ENCODE assay signal across 8 cellular contexts in the genomic region with DNA sequence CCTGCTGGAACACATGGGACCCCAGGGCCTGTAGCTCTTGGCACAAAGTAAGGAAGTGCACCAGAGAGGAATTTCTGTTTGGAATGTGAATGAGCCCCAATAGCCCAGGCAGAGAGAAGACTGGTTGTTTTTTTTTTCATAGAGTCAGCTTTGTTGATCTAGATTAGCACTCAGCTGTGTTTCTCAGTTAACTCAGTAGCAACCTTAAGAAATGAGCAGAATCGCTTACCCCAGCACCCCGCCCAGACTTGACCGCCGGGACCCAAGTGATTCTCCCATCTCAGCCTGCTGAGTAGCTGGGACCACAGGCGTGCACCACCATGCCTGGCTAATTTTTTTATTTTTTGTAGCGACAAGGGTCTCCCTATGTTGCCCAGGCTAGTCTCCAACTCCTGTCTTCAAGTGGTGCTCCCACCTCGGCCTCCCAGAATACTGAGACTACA. TPM values are rescaled to one million over a fixed set of nuclear protein-coding genes. Genes with fewer than 3 reads are reported as not detected.
A peak's percentile ranks its signal among the peaks of the same experiment; 100 is the strongest.
DNase-seq lines count a peak whose midpoint lies in the region; ATAC-seq, FAIRE-seq and TF ChIP-seq lines count a peak whose summit lies in the region.

No MANE protein-coding gene starts in this region.

- in situ Hi-C loops in GM12878 (cut with MboI): no loop called here

- FAIRE-seq in GM12878 (lab: Jason Lieb, UNC): no peak

- H3K9ac ChIP-seq in GM12878 (ENCODE audit: control insufficient read depth, insufficient read depth, low read length): peak overlapping the region; percentile 99

- CTCF ChIA-PET in GM12878 (lab: Yijun Ruan, JAX): interaction anchor here (0.6 to 7.4 kb wide), 12 partner anchors 9 to 370 kb away, joined by 3 to 88 read pairs (median 4); a partner anchor contains a TSS

- H3K36me3 ChIP-seq in GM12878 (ENCODE audit: control insufficient read depth in 2 of 2, insufficient read depth in 2 of 2, low read length in 1 of 2): peaks cover 0 to 8% of the 10 kb centered on the region in 2 experiments; a peak in 1 of 4 replicates
- peaks cover 0 to 8% (median 0%) of the 10 kb centered on the region in 4 donors for H3K36me3 ChIP-seq in right lobe of liver

- TF ChIP-seq CTCF in AG10803 (conservative IDR thresholded peaks at IDR 0.05; ENCODE audit: low read length): no peak
- TF ChIP-seq CTCF in GM12878 (IDR thresholded peaks at IDR 0.05 in 2 of 3, conservative IDR thresholded peaks at IDR 0.05 in 1 of 3; ENCODE audit: control insufficient read depth in 2 of 3, extremely low read depth in 1 of 3, insufficient read depth in 1 of 3, low read depth in 3 of 3, low read length in 3 of 3): no peak
- no peak for TF ChIP-seq CTCF in right lobe of liver (IDR thresholded peaks at IDR 0.05)

- POLR2A ChIA-PET in GM12878 (lab: Charles Lee): interaction anchor here (0.8 to 3.0 kb wide), 6 partner anchors 11 to 290 kb away, joined by 4 to 38 read pairs (median 5); a partner anchor contains a TSS

- H4K20me1 ChIP-seq in GM12878 (ENCODE audit: control insufficient read depth, insufficient read depth): no peaks in the 10 kb centered on the region

- intact Hi-C loops in GM12878 (cut with micrococcal nuclease; ENCODE audit: unreplicated experiment): no loop called here
- intact Hi-C loops in right lobe of liver (cut with DNase I): no loop called here

- SMC1A ChIA-PET in GM12878 (lab: Charles Lee; ENCODE audit: uncharacterized antibody, unreplicated experiment): interaction anchor here (0.8 to 5.5 kb wide), 9 partner anchors 9 to 289 kb away, joined by 3 to 41 read pairs (median 5); a partner anchor contains a TSS

- no peaks in the 10 kb centered on the region for H3K27me3 ChIP-seq in GM12878 (replicated peaks in 1 of 2; ENCODE audit: control insufficient read depth in 2 of 2, insufficient read depth in 2 of 2, low read length in 1 of 2)
- no peaks in the 10 kb centered on the region for H3K27me3 ChIP-seq in right lobe of liver

- BruUV-seq in GM12878 (replicated peaks; lab: Mats Ljungman, UMichigan): no TSS peak

- peak overlapping the region; percentile 98 for H3K27ac ChIP-seq in GM12878 (ENCODE audit: control insufficient read depth, insufficient read depth)
- H3K27ac ChIP-seq in right lobe of liver: peak overlapping the region in 2 of 3 donors; percentile 97 to 99

- RAD21 ChIA-PET in GM12878 (lab: Charles Lee; ENCODE audit: unreplicated experiment): interaction anchor here (0.8 to 5.3 kb wide), 11 partner anchors 9 to 34 kb away, joined by 3 to 31 read pairs (median 5); no protein-coding TSS in a partner anchor

- no peak for ATAC-seq in GM12878
- ATAC-seq in right lobe of liver: no peak
- ATAC-seq in HG02763 (IDR thresholded peaks at IDR 0.05; ENCODE audit: unreplicated experiment): no peak

- DNase-seq in AG10803 (ENCODE audit: low read depth) (peak; percentile 80), HS-27A (ENCODE audit: low read depth) (peak; percentile 63), GM12878 (ENCODE audit: low read depth, low spot score) (no peak), right lobe of liver (no peak), SHP77 treated with DMSO at 0.1 percent for 48 hours (lab: John Stamatoyannopoulos, UW) (no peak), T-helper 9 cell (no peak)
- no peak for DNase-seq in activated naive CD4-positive, alpha-beta T cell (lab: John Stamatoyannopoulos, UW)

- no peak for TF ChIP-seq EP300 in GM12878 (IDR thresholded peaks at IDR 0.05; ENCODE audit: borderline replicate concordance in 1 of 2, control insufficient read depth in 1 of 2, low read depth in 2 of 2, low read length in 2 of 2)

- H2AFZ ChIP-seq in GM12878 (ENCODE audit: control insufficient read depth, low read depth, low read length): no peak overlapping the region

- TF ChIP-seq POLR2A in GM12878 (IDR thresholded peaks at IDR 0.05; ENCODE audit: low read depth, low read length) (no peak), right lobe of liver (IDR thresholded peaks at IDR 0.05) (no peak)

- H3K9me3 ChIP-seq in GM12878 (replicated peaks; ENCODE audit: control insufficient read depth, insufficient read depth, low read length): no peaks in the 10 kb centered on the region
- H3K9me3 ChIP-seq in right lobe of liver: no peaks in the 10 kb centered on the region

- H3K4me1 ChIP-seq in GM12878 (ENCODE audit: control insufficient read depth, insufficient read depth, low read length): no peaks in the 10 kb centered on the region; the same call in 1 of the 2 replicates
- peaks cover 0 to 28% (median 8%) of the 10 kb centered on the region in 4 donors for H3K4me1 ChIP-seq in right lobe of liver

- peak overlapping the region; percentile 39 for H3K4me3 ChIP-seq in AG10803 (ENCODE audit: low read length)
- H3K4me3 ChIP-seq in GM12878: peak overlapping the region; percentile 96
- no peak overlapping the region for H3K4me3 ChIP-seq in right lobe of liver

- peak overlapping the region; percentile 64 for H3K4me2 ChIP-seq in GM12878 (ENCODE audit: control insufficient read depth, insufficient read depth)

- WGBS in GM12878 (ENCODE audit: insufficient coverage, insufficient replicate concordance, low lambda C conversion rate, missing lambda C conversion rate): 1% methylated on average over 7 of the region's 7 CpGs
- 61% methylated on average over 7 of the region's 7 CpGs for WGBS in right lobe of liver (ENCODE audit: insufficient coverage, low coverage, low lambda C conversion rate, missing lambda C conversion rate)

- H3K79me2 ChIP-seq in GM12878 (ENCODE audit: control insufficient read depth, insufficient read depth, low read length): peaks cover 89% of the 10 kb centered on the region

- no peak for TF ChIP-seq RAD21 in GM12878 (IDR thresholded peaks at IDR 0.05; ENCODE audit: insufficient read depth, low read depth, low read length)

TF ChIP-seq in GM12878, 131 proteins besides CTCF, POLR2A, EP300 and RAD21:
- TF ChIP-seq BHLHE40 (IDR thresholded peaks at IDR 0.05; ENCODE audit: borderline replicate concordance in 1 of 2, low read depth in 2 of 2, low read length in 1 of 2): no peak
- TF ChIP-seq, protein P1, sequence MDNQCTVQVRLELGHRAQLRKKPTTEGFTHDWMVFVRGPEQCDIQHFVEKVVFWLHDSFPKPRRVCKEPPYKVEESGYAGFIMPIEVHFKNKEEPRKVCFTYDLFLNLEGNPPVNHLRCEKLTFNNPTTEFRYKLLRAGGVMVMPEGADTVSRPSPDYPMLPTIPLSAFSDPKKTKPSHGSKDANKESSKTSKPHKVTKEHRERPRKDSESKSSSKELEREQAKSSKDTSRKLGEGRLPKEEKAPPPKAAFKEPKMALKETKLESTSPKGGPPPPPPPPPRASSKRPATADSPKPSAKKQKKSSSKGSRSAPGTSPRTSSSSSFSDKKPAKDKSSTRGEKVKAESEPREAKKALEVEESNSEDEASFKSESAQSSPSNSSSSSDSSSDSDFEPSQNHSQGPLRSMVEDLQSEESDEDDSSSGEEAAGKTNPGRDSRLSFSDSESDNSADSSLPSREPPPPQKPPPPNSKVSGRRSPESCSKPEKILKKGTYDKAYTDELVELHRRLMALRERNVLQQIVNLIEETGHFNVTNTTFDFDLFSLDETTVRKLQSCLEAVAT (IDR thresholded peaks at IDR 0.05): 0 out of 2 replicates have a peak, but pooled peaks have one; percentile 21

RNA-seq across cellular contexts. Expression of a gene that starts 2.8 kb away (rescaled TPM):
- 31.0 and 35.6 TPM in 2 replicates for total RNA-seq in GM12878 (2013; cell fraction: nucleolus; rRNA removed)
- 15.7 and 18.0 TPM in 2 replicates for total RNA-seq in GM12878 (2014; rRNA removed)
- total RNA-seq in GM12878 (2014; rRNA removed; fragmentation: Illumina TruSeq; extraction: Trizol): 33.6 and 33.7 TPM in 2 replicates
- total RNA-seq in GM12878 (2021): 26.8 and 27.6 TPM in 2 replicates
- 24.8 TPM for polyA plus RNA-seq in GM12878 (2011; ENCODE audit: low read depth)
- polyA plus RNA-seq in GM12878 (2011; rRNA removed): 35.2 and 46.4 TPM in 2 replicates
- polyA plus RNA-seq in GM12878 (2011; cell fraction: cytosol; rRNA removed): 16.6 and 18.2 TPM in 2 replicates
- polyA plus RNA-seq in GM12878 (2011; cell fraction: nucleus; rRNA removed): 15.8 and 17.2 TPM in 2 replicates
- 23.4 and 24.9 TPM in 2 replicates for polyA plus RNA-seq in GM12878 (2012)
- polyA plus RNA-seq in GM12878 (2014; fragmentation: Illumina TruSeq; extraction: Trizol): 44.8 and 48.9 TPM in 2 replicates
- 10 to 100 TPM; 13.4 to 14.1 TPM for polyA plus RNA-seq in GM12878 (2014; fragmentation: Nextera tagmentation; extraction: Ambion mirVana)
- 21.2 and 24.7 TPM in 2 replicates for polyA plus RNA-seq in GM12878 (2014; rRNA removed)
- polyA plus RNA-seq in GM12878 (2016; fragmentation: Nextera tagmentation; extraction: Ambion mirVana): 10 to 100 TPM; 37.9 to 40.8 TPM
- polyA minus RNA-seq in GM12878 (2011; rRNA and poly(A)+ RNA removed): 23.3 and 27.0 TPM in 2 replicates
- 14.6 and 16.2 TPM in 2 replicates for polyA minus RNA-seq in GM12878 (2011; cell fraction: cytosol; rRNA and poly(A)+ RNA removed)
- 18.8 and 21.9 TPM in 2 replicates for polyA minus RNA-seq in GM12878 (2011; cell fraction: nucleus; rRNA and poly(A)+ RNA removed)
- total RNA-seq in right lobe of liver: 1 to 10 TPM; 6.0 to 8.4 (median 7.5) TPM

RNA-seq across cellular contexts. Expression of a gene that starts 3.0 kb away (rescaled TPM):
- 632 and 668 TPM in 2 replicates for total RNA-seq in GM12878 (2013; cell fraction: nucleolus; rRNA removed)
- total RNA-seq in GM12878 (2014; rRNA removed) (254 and 275 TPM in 2 replicates), GM12878 (2014; rRNA removed; fragmentation: Illumina TruSeq; extraction: Trizol) (303 and 316 TPM in 2 replicates), GM12878 (2021) (216 and 236 TPM in 2 replicates), right lobe of liver (10 to 100 TPM; 32.6 to 74.5 (median 46.0) TPM)
- polyA plus RNA-seq in GM12878 (2011; ENCODE audit: low read depth): 155 TPM
- polyA plus RNA-seq in GM12878 (2011; rRNA removed) (288 and 497 TPM in 2 replicates), GM12878 (2014; fragmentation: Illumina TruSeq; extraction: Trizol) (301 and 362 TPM in 2 replicates), GM12878 (2014; fragmentation: Nextera tagmentation; extraction: Ambion mirVana) (100 to 1,000 TPM in 1 of 2 experiments, 10 to 100 TPM in 1; 92.9 to 152 TPM), GM12878 (2014; rRNA removed) (242 and 292 TPM in 2 replicates), GM12878 (2016; fragmentation: Nextera tagmentation; extraction: Ambion mirVana) (100 to 1,000 TPM; 154 to 178 TPM)
- polyA plus RNA-seq in GM12878 (2011; cell fraction: cytosol; rRNA removed): 153 and 185 TPM in 2 replicates
- 284 and 322 TPM in 2 replicates for polyA plus RNA-seq in GM12878 (2011; cell fraction: nucleus; rRNA removed)
- 206 and 209 TPM in 2 replicates for polyA plus RNA-seq in GM12878 (2012)
- polyA minus RNA-seq in GM12878 (2011; rRNA and poly(A)+ RNA removed): 166 and 193 TPM in 2 replicates
- 77.5 and 93.6 TPM in 2 replicates for polyA minus RNA-seq in GM12878 (2011; cell fraction: cytosol; rRNA and poly(A)+ RNA removed)
- 192 and 319 TPM in 2 replicates for polyA minus RNA-seq in GM12878 (2011; cell fraction: nucleus; rRNA and poly(A)+ RNA removed)

Comparison
In these comparisons a context has a peak if more than half of its experiments do, and no peak if none do; other contexts are left out.
1. DNase-seq: peak in AG10803 (single experiment) and HS-27A (single experiment); none in GM12878 (single experiment), right lobe of liver (0 of 3), SHP77 treated with DMSO at 0.1 percent for 48 hours (single experiment), T-helper 9 cell (single experiment) and activated naive CD4-positive, alpha-beta T cell (0 of 4).
2. H3K4me3 ChIP-seq: peak in AG10803 (single experiment) and GM12878 (single experiment); none in right lobe of liver (0 of 3).